Comparison of ENCODE assay signal across 1 cellular context in the genomic region with DNA sequence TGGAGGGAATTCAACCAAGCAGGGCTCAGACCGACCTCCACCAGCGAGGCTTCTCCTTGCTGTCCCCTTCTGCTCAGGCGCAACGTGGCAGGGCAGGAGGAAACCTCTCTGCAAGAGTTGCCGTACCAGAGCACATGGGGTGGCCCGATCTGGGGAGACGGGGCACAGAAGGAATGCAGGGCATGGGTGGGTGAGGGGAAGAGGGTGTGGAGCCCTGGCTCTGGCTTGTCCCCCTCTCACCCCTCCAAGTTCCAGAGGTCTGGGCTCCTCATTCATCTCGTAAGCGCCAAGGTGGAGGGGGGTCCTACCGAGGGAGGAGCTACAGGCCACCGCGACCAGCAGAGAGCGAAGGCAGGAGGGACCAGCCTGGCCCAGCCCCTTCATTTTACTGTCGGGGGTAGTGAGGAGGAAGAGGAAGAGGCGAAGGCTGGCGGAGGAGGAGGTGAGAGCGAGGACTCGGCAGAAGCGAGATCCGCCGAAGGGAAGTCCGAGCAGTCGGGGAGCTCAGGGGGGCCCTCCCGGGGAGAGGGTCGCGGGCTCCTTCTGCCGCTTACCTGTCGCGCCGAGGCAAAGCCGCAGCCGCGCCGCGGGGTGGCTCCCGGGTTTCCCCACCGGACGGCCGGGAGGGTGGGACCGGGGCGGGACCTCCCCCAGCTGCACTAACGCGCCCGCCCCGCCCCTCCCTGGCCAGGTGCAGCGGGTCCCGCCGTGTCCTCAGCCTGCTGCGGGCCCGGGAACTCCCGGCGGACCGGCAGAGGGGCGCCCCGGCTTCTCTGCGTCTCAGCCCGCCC.
TF ChIP-seq lines count a peak whose summit lies in the region.

A gene with protein sequence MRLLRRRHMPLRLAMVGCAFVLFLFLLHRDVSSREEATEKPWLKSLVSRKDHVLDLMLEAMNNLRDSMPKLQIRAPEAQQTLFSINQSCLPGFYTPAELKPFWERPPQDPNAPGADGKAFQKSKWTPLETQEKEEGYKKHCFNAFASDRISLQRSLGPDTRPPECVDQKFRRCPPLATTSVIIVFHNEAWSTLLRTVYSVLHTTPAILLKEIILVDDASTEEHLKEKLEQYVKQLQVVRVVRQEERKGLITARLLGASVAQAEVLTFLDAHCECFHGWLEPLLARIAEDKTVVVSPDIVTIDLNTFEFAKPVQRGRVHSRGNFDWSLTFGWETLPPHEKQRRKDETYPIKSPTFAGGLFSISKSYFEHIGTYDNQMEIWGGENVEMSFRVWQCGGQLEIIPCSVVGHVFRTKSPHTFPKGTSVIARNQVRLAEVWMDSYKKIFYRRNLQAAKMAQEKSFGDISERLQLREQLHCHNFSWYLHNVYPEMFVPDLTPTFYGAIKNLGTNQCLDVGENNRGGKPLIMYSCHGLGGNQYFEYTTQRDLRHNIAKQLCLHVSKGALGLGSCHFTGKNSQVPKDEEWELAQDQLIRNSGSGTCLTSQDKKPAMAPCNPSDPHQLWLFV (minus strand): TSS at position 360 of the 791 bp plus-strand sequence. CDS start 11,625 bp downstream, outside the sequence.

TF ChIP-seq in K562, 482 proteins besides CTCF, POLR2A, EP300 and RAD21 (continued from another document and continues in another):
- no peak for TF ChIP-seq ARID4B (CRISPR knock-in tag; IDR thresholded peaks at IDR 0.05)
- peak; percentile 68; the same call in 1 of the 2 replicates for TF ChIP-seq TFAP4 (CRISPR knock-in tag; IDR thresholded peaks at IDR 0.05; ENCODE audit: borderline replicate concordance)
- TF ChIP-seq FOXP1 (CRISPR knock-in tag; IDR thresholded peaks at IDR 0.05): 0 out of 2 replicates have a peak, but pooled peaks have one; percentile 64
- TF ChIP-seq CGGBP1 (CRISPR knock-in tag; IDR thresholded peaks at IDR 0.05): no peak
- TF ChIP-seq, protein P1, sequence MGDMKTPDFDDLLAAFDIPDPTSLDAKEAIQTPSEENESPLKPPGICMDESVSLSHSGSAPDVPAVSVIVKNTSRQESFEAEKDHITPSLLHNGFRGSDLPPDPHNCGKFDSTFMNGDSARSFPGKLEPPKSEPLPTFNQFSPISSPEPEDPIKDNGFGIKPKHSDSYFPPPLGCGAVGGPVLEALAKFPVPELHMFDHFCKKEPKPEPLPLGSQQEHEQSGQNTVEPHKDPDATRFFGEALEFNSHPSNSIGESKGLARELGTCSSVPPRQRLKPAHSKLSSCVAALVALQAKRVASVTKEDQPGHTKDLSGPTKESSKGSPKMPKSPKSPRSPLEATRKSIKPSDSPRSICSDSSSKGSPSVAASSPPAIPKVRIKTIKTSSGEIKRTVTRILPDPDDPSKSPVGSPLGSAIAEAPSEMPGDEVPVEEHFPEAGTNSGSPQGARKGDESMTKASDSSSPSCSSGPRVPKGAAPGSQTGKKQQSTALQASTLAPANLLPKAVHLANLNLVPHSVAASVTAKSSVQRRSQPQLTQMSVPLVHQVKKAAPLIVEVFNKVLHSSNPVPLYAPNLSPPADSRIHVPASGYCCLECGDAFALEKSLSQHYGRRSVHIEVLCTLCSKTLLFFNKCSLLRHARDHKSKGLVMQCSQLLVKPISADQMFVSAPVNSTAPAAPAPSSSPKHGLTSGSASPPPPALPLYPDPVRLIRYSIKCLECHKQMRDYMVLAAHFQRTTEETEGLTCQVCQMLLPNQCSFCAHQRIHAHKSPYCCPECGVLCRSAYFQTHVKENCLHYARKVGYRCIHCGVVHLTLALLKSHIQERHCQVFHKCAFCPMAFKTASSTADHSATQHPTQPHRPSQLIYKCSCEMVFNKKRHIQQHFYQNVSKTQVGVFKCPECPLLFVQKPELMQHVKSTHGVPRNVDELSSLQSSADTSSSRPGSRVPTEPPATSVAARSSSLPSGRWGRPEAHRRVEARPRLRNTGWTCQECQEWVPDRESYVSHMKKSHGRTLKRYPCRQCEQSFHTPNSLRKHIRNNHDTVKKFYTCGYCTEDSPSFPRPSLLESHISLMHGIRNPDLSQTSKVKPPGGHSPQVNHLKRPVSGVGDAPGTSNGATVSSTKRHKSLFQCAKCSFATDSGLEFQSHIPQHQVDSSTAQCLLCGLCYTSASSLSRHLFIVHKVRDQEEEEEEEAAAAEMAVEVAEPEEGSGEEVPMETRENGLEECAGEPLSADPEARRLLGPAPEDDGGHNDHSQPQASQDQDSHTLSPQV (IDR thresholded peaks at IDR 0.05): no peak
- no peak for TF ChIP-seq MAFF (IDR thresholded peaks at IDR 0.05; ENCODE audit: low read length)
- peak; percentile 79 for TF ChIP-seq PRDM10 (IDR thresholded peaks at IDR 0.05; ENCODE audit: partially characterized antibody)
- no peak for TF ChIP-seq TFE3 (CRISPR knock-in tag; IDR thresholded peaks at IDR 0.05)
- TF ChIP-seq, protein P2, sequence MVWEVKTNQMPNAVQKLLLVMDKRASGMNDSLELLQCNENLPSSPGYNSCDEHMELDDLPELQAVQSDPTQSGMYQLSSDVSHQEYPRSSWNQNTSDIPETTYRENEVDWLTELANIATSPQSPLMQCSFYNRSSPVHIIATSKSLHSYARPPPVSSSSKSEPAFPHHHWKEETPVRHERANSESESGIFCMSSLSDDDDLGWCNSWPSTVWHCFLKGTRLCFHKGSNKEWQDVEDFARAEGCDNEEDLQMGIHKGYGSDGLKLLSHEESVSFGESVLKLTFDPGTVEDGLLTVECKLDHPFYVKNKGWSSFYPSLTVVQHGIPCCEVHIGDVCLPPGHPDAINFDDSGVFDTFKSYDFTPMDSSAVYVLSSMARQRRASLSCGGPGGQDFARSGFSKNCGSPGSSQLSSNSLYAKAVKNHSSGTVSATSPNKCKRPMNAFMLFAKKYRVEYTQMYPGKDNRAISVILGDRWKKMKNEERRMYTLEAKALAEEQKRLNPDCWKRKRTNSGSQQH (CRISPR knock-in tag; IDR thresholded peaks at IDR 0.05): no peak
- peak; percentile 11; the same call in 1 of the 2 replicates for TF ChIP-seq EP400 (IDR thresholded peaks at IDR 0.05)
- TF ChIP-seq NCOA6 (IDR thresholded peaks at IDR 0.05): peak; percentile 74
- peak; percentile 44 for TF ChIP-seq KDM5B (IDR thresholded peaks at IDR 0.05; ENCODE audit: insufficient replicate concordance, low read depth, low read length)
- no peak for TF ChIP-seq ZNF764 (CRISPR knock-in tag; IDR thresholded peaks at IDR 0.05; ENCODE audit: low read depth)
- TF ChIP-seq TCF15 (CRISPR knock-in tag; IDR thresholded peaks at IDR 0.05): no peak
- TF ChIP-seq MYBL2 (IDR thresholded peaks at IDR 0.05; ENCODE audit: low read depth): no peak
- TF ChIP-seq MYBL2 (CRISPR knock-in tag; IDR thresholded peaks at IDR 0.05; ENCODE audit: borderline replicate concordance): no peak
- no peak for TF ChIP-seq PHB2 (IDR thresholded peaks at IDR 0.05; ENCODE audit: low read depth)
- TF ChIP-seq CTCFL (IDR thresholded peaks at IDR 0.05; ENCODE audit: borderline replicate concordance, insufficient read depth, low read depth, low read length, poor library complexity, severe bottlenecking): peak; percentile 5
- no peak for TF ChIP-seq NRF1 (conservative IDR thresholded peaks at IDR 0.05 in 1 of 2, IDR thresholded peaks at IDR 0.05 in 1 of 2)
- TF ChIP-seq CREB5 (CRISPR knock-in tag; IDR thresholded peaks at IDR 0.05): no peak
- no peak; the same call in 1 of the 2 replicates for TF ChIP-seq ZNF143 (CRISPR knock-in tag; IDR thresholded peaks at IDR 0.05)
